In the genomic region with DNA sequence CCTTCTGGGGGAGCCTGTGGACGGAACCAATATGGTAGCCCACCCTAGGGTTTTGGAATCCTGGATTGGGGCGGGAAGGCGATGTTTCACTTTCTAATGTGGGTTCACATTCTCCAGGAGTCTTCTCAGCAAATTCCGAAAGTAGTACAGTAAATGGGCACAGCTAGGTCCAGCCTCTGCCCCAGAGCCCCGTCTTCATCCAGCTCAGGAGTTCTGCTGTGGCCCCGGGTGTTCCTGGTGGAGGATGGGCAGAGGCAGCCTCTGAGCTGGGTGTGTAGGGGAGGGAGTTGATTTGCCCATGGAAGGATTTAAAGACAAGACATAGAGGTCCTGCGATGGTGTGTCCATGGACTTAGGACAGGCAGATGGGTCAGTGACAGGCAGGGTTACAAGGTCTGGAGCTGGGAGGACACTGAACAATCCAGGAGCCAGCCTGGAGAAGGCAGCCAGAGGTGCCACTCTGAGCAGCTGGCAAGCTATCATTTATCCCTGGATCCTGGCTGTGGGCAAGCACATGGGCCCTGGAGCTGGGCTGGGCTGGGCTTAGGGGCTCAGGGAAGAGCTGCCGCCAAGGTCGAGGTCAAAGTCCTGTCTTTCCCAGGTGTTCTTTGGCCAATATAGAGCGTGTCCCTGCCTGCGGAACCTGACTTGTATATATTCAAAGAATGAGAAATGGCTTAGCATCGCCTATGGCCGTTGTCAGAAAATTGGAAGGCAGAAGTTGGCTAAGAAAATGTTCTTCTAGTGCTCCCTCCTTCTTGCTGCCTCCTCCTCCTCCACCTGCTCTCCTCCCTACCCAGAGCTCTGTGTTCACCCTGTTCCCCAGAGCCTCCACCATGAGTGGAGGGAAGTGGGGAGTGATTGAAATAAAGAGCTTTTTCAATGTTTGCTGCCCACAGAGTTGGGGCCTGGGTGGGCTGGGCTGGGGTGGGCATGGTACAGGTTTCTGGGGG, we compare ENCODE assay signal across 27 cellular contexts. TPM values are rescaled to one million over a fixed set of nuclear protein-coding genes. Genes with fewer than 3 reads are reported as not detected.
DNase-seq lines count a peak whose midpoint lies in the region; ATAC-seq and TF ChIP-seq lines count a peak whose summit lies in the region.
"Had no signal": no experiment of that assay in that cellular context is flagged by ENCODE, and none has a peak within 500 bp of the region (broad histone marks: within the 10 kb centered on the region; RNA-seq: fewer than 3 reads in every experiment).

No MANE protein-coding gene starts in this region.

- in situ Hi-C loops in T47D (cut with HindIII; ENCODE audit: low pct_unique_long_range_greater_than_20kb, low sequenced_read_pairs): no loop called here

- WGBS in upper lobe of left lung, 2 donors: 79 to 88% methylated on average over 13 of the region's 13 CpGs

- no peaks in the 10 kb centered on the region for H3K9me3 ChIP-seq in upper lobe of left lung
- H3K9me3 ChIP-seq: Caco-2, prostate gland, uterus had no signal

- H3K4me3 ChIP-seq in upper lobe of left lung: no peak overlapping the region
- H3K4me3 ChIP-seq: prostate gland, skin epidermis, uterus had no signal

- TF ChIP-seq EP300 in upper lobe of left lung (IDR thresholded peaks at IDR 0.05): no peak

- no peak for TF ChIP-seq CTCF in MCF 10A (IDR thresholded peaks at IDR 0.05; ENCODE audit: unreplicated experiment)
- TF ChIP-seq CTCF in upper lobe of left lung (IDR thresholded peaks at IDR 0.05): no peak

- no TSS peak for BruUV-seq in MCF 10A (replicated peaks; lab: Mats Ljungman, UMichigan)

- peaks cover 34% of the 10 kb centered on the region for H3K27me3 Mint-ChIP-seq in MCF 10A (ENCODE audit: insufficient read depth, unreplicated experiment)

- peaks cover 0 to 10% (median 4%) of the 10 kb centered on the region in 4 donors for H3K27me3 ChIP-seq in upper lobe of left lung

- no peak overlapping the region for H3K27ac Mint-ChIP-seq in MCF 10A (ENCODE audit: low read depth, unreplicated experiment)
- H3K27ac Mint-ChIP-seq: activated T-helper 2 cell treated with anti-CD3 and anti-CD28 coated beads, Interferon-gamma antibody, Interleukin-2, Interleukin-4, amounts not matched to agents 10 μg/mL and 5 μg/mL and 100 μg/mL, durations not matched to agents 14 hours and 24 hours and 36 hours; dendritic cell treated with granulocyte-macrophage colony-stimulating factor and Interleukin-4, amounts not matched to agents 40 ng/mL and 50 ng/mL, for 4 days; memory B cell had no signal

- intact Hi-C loops in MCF 10A (cut with micrococcal nuclease): no loop called here

- no peaks in the 10 kb centered on the region for H3K9me3 Mint-ChIP-seq in MCF 10A (ENCODE audit: unreplicated experiment)
- H3K9me3 Mint-ChIP-seq: activated T-helper 2 cell treated with anti-CD3 and anti-CD28 coated beads, Interferon-gamma antibody, Interleukin-2, Interleukin-4, amounts not matched to agents 10 μg/mL and 5 μg/mL and 100 μg/mL, durations not matched to agents 14 hours and 24 hours and 36 hours; dendritic cell treated with granulocyte-macrophage colony-stimulating factor and Interleukin-4, amounts not matched to agents 40 ng/mL and 50 ng/mL, for 4 days; memory B cell; naive B cell had no signal

- TF ChIP-seq POLR2A in upper lobe of left lung (IDR thresholded peaks at IDR 0.05): no peak

- POLR2A ChIA-PET in MCF 10A (lab: Yijun Ruan, JAX): interaction anchor here (0.7 to 2.7 kb wide), 2 partner anchors 10 to 307 kb away, joined by 3 to 12 read pairs; partner anchors contain the start of gene CLPS

- CTCF ChIA-PET in MCF 10A (lab: Yijun Ruan, JAX): no interaction called here

- H3K36me3 Mint-ChIP-seq in MCF 10A (ENCODE audit: insufficient read depth, unreplicated experiment): no peaks in the 10 kb centered on the region
- H3K36me3 Mint-ChIP-seq: memory B cell, naive B cell had no signal

- ATAC-seq in left lobe of liver (peak; percentile 84), upper lobe of left lung (ENCODE audit: low FRiP score in 2 of 2) (peak; percentile 25 to 50)
- ATAC-seq: Right ventricle myocardium inferior had no signal

- no peaks in the 10 kb centered on the region for H3K36me3 ChIP-seq in upper lobe of left lung
- H3K36me3 ChIP-seq: prostate gland, uterus had no signal

- peak; percentile 47 to 60 for DNase-seq in T47D (ENCODE audit: low read depth in 1 of 2, low spot score in 1 of 2)
- DNase-seq in MCF 10A (ENCODE audit: unreplicated experiment): no peak
- DNase-seq in left lobe of liver (ENCODE audit: low spot score): no peak
- DNase-seq in upper lobe of left lung: peak in 1 of 2 donors; percentile 54
- DNase-seq in NCI-H2107 treated with DMSO at 0.1 percent for 48 hours (lab: John Stamatoyannopoulos, UW; ENCODE audit: unreplicated experiment): no peak
- no peak for DNase-seq in NCI-H2029 treated with DMSO at 0.1 percent for 48 hours (lab: John Stamatoyannopoulos, UW)
- DNase-seq: 8988T; activated CD4-positive, alpha-beta T cell treated with anti-CD3 and anti-CD28 coated beads for 48 hours; Caco-2; EL; foreskin melanocyte; hippocampal formation; Karpas-422; naive B cell; NCI-H1092; NCI-H2081 treated with DMSO at 0.1 percent for 48 hours; stimulated activated CD4-positive, alpha-beta T cell treated with anti-CD3 and anti-CD28 coated beads, Interleukin-4, amount 100 ng/mL, for 1 hour; SW 1271; uterus had no signal

- peaks cover 6% of the 10 kb centered on the region for H3K4me1 Mint-ChIP-seq in MCF 10A (ENCODE audit: insufficient read depth, unreplicated experiment)
- H3K4me1 Mint-ChIP-seq: memory B cell, naive B cell had no signal

- no peak overlapping the region for H3K27ac ChIP-seq in upper lobe of left lung
- H3K27ac ChIP-seq: prostate gland, skin epidermis, uterus had no signal

- H3K4me1 ChIP-seq in upper lobe of left lung: peaks cover 0 to 4% (median 0%) of the 10 kb centered on the region in 4 donors
- H3K4me1 ChIP-seq: prostate gland, uterus had no signal

- H3K4me3 Mint-ChIP-seq in MCF 10A (ENCODE audit: unreplicated experiment): no peak overlapping the region
- H3K4me3 Mint-ChIP-seq: dendritic cell treated with granulocyte-macrophage colony-stimulating factor and Interleukin-4, amounts not matched to agents 40 ng/mL and 50 ng/mL, for 4 days; memory B cell had no signal

RNA-seq across cellular contexts. Expression of gene CLPSL1, which starts 6.7 kb away (rescaled TPM):
- total RNA-seq in MCF 10A (2022) (not detected in 2 replicates), left lobe of liver (not detected), upper lobe of left lung (not detected)
- total RNA-seq: activated T-helper 2 cell treated with anti-CD3 and anti-CD28 coated beads, Interferon-gamma antibody, Interleukin-2, Interleukin-4, amounts not matched to agents 10 μg/mL and 5 μg/mL and 100 μg/mL, durations not matched to agents 14 hours and 24 hours and 36 hours; Caco-2; HT-29; NCI-H460; prostate gland; Right ventricle myocardium inferior; uterus had no signal

RNA-seq across cellular contexts. Expression of gene CLPS, which starts 9.6 kb away (rescaled TPM):
- total RNA-seq in MCF 10A (2022) (not detected in 2 replicates), left lobe of liver (6.6 TPM), upper lobe of left lung (1 to 10 TPM in 2 of 6 donors, not detected in 4; 3.2 to 8.0 TPM)
- total RNA-seq: activated T-helper 2 cell treated with anti-CD3 and anti-CD28 coated beads, Interferon-gamma antibody, Interleukin-2, Interleukin-4, amounts not matched to agents 10 μg/mL and 5 μg/mL and 100 μg/mL, durations not matched to agents 14 hours and 24 hours and 36 hours; Caco-2; HT-29; NCI-H460; prostate gland; Right ventricle myocardium inferior; uterus had no signal

RNA-seq across cellular contexts. Expression of gene CLPSL2, which starts 11.1 kb away (rescaled TPM):
- total RNA-seq in MCF 10A (2022): not detected in 2 replicates
- total RNA-seq in left lobe of liver: not detected
- total RNA-seq in upper lobe of left lung: not detected
- total RNA-seq: activated T-helper 2 cell treated with anti-CD3 and anti-CD28 coated beads, Interferon-gamma antibody, Interleukin-2, Interleukin-4, amounts not matched to agents 10 μg/mL and 5 μg/mL and 100 μg/mL, durations not matched to agents 14 hours and 24 hours and 36 hours; HT-29; NCI-H460; prostate gland; Right ventricle myocardium inferior; uterus had no signal

RNA-seq across cellular contexts. Expression of gene LHFPL5, which starts 17.6 kb away (rescaled TPM):
- total RNA-seq in MCF 10A (2022) (not detected in 2 replicates), left lobe of liver (not detected), upper lobe of left lung (not detected)
- total RNA-seq: activated T-helper 2 cell treated with anti-CD3 and anti-CD28 coated beads, Interferon-gamma antibody, Interleukin-2, Interleukin-4, amounts not matched to agents 10 μg/mL and 5 μg/mL and 100 μg/mL, durations not matched to agents 14 hours and 24 hours and 36 hours; Caco-2; NCI-H460; prostate gland; Right ventricle myocardium inferior; uterus had no signal

RNA-seq across cellular contexts. Expression of gene ARMC12, which starts 50.7 kb away (rescaled TPM):
- total RNA-seq in MCF 10A (2022) (2.3 and 2.6 TPM in 2 replicates), left lobe of liver (4.6 TPM), upper lobe of left lung (1 to 10 TPM in 1 of 6 donors, under 1 TPM in 4, not detected in 1; 0.46 to 6.3 (median 0.74) TPM)
- total RNA-seq: Caco-2, HT-29, Right ventricle myocardium inferior had no signal

Comparison
In these comparisons a context has a peak if more than half of its experiments do, and no peak if none do; other contexts are left out.
1. DNase-seq: peak in T47D (2 of 2); none in MCF 10A (single experiment), left lobe of liver (single experiment), NCI-H2107 treated with DMSO at 0.1 percent for 48 hours (single experiment) and NCI-H2029 treated with DMSO at 0.1 percent for 48 hours (single experiment).